9 cellular contexts compared by ENCODE assay signal in genomic region chrX:15146515-15146914, GRCh38.
DNase-seq lines count a peak whose midpoint lies in the region; ATAC-seq and TF ChIP-seq lines count a peak whose summit lies in the region.
"Had no signal": no experiment of that assay in that cellular context is flagged by ENCODE, and none has a peak within 500 bp of the region (broad histone marks: within the 10 kb centered on the region; RNA-seq: fewer than 3 reads in every experiment).

No MANE protein-coding gene starts in this region.

- no peak overlapping the region for H3K9ac ChIP-seq in colonic mucosa (ENCODE audit: low read depth in 2 of 2, low read length in 2 of 2)

- no peaks in the 10 kb centered on the region for H3K9me3 ChIP-seq in colonic mucosa

- intact Hi-C loops in colonic mucosa (cut with DNase I): loop anchor here (10.0 kb wide), 1 partner anchor 1642 kb away; no protein-coding TSS in a partner anchor

- H3K36me3 ChIP-seq in colonic mucosa: no peaks in the 10 kb centered on the region

- no peak overlapping the region for H3K4me3 ChIP-seq in colonic mucosa

- no peaks in the 10 kb centered on the region for H3K4me1 ChIP-seq in colonic mucosa

- H3K9me3 Mint-ChIP-seq in progenitor cell of endocrine pancreas (ENCODE audit: low read depth): peaks cover 25% of the 10 kb centered on the region
- H3K9me3 Mint-ChIP-seq: stimulated activated naive CD8-positive, alpha-beta T cell treated with anti-CD3 and anti-CD28 coated beads, Interleukin-15, amount 100 ng/mL, for 72 hours had no signal

- no peak overlapping the region for H3K4me3 Mint-ChIP-seq in progenitor cell of endocrine pancreas (ENCODE audit: low read depth)
- H3K4me3 Mint-ChIP-seq: stimulated activated naive CD8-positive, alpha-beta T cell treated with anti-CD3 and anti-CD28 coated beads, Interleukin-15, amount 100 ng/mL, for 72 hours had no signal

- no peak overlapping the region for H3K27ac Mint-ChIP-seq in progenitor cell of endocrine pancreas
- H3K27ac Mint-ChIP-seq: stimulated activated naive CD8-positive, alpha-beta T cell treated with anti-CD3 and anti-CD28 coated beads, Interleukin-15, amount 100 ng/mL, for 72 hours had no signal

- H3K27me3 Mint-ChIP-seq in progenitor cell of endocrine pancreas: peaks cover 2% of the 10 kb centered on the region
- H3K27me3 Mint-ChIP-seq: stimulated activated naive CD8-positive, alpha-beta T cell treated with anti-CD3 and anti-CD28 coated beads, Interleukin-15, amount 100 ng/mL, for 72 hours had no signal

- H3K4me1 Mint-ChIP-seq in progenitor cell of endocrine pancreas (ENCODE audit: low read depth): peaks cover 11% of the 10 kb centered on the region

- TF ChIP-seq CTCF in colonic mucosa (IDR thresholded peaks at IDR 0.05): no peak
- TF ChIP-seq CTCF in progenitor cell of endocrine pancreas (IDR thresholded peaks at IDR 0.05; ENCODE audit: unreplicated experiment): peak; percentile 60

- H3K36me3 Mint-ChIP-seq in progenitor cell of endocrine pancreas (ENCODE audit: insufficient read depth): no peaks in the 10 kb centered on the region

- no peaks in the 10 kb centered on the region for H3K27me3 ChIP-seq in colonic mucosa

- peak; percentile 24 for DNase-seq in DMS53 (lab: John Stamatoyannopoulos, UW)
- DNase-seq in DMS53 treated with DMSO at 0.1 percent for 48 hours (lab: John Stamatoyannopoulos, UW; ENCODE audit: unreplicated experiment): no peak
- DNase-seq in NCI-H748 treated with DMSO at 0.1 percent for 48 hours (lab: John Stamatoyannopoulos, UW): peak; percentile 6
- DNase-seq in colonic mucosa: peak; percentile 47
- no peak for DNase-seq in progenitor cell of endocrine pancreas (ENCODE audit: low spot score, unreplicated experiment)
- no peak for DNase-seq in substantia nigra (lab: John Stamatoyannopoulos, UW)
- DNase-seq in DMS79 (lab: John Stamatoyannopoulos, UW): no peak

- no peak for ATAC-seq in GM18511 (IDR thresholded peaks at IDR 0.05; ENCODE audit: unreplicated experiment)
- ATAC-seq: stimulated activated naive CD8-positive, alpha-beta T cell treated with anti-CD3 and anti-CD28 coated beads, Interleukin-15, amount 100 ng/mL, for 72 hours had no signal

- no peak overlapping the region for H3K27ac ChIP-seq in colonic mucosa
- no peak overlapping the region for H3K27ac ChIP-seq in substantia nigra (ENCODE audit: low read depth, low read length, poor library complexity, severe bottlenecking)

Comparison
In these comparisons a context has a peak if more than half of its experiments do, and no peak if none do; other contexts are left out.
1. DNase-seq: peak in DMS53 (single experiment), NCI-H748 treated with DMSO at 0.1 percent for 48 hours (single experiment) and colonic mucosa (single experiment); none in DMS53 treated with DMSO at 0.1 percent for 48 hours (single experiment), progenitor cell of endocrine pancreas (single experiment), substantia nigra (0 of 49) and DMS79 (single experiment).